In the genomic region with DNA sequence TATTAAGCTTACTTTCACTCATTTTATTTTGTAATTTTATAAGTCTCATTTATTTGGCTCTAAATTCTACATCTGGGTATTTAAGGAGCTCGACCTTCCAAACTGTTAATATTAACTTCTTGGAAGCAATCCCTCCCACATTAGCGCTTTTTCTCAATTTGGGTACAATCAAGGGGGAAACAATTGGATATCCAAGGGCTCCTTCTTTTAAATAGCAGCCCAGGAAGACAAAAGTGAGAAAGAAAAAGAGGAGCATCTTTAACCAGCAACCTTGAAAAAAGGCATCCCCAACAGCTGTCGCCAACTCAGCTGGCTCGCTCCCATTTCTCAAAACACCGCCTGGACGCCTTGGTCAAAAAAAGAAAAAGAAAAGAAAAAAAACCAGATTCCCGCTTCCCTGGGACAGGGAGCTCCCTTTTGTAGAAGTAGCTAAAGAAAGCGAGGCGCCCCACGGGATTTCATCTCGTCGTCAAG, we compare ENCODE assay signal across 8 cellular contexts. TPM values are rescaled to one million over a fixed set of nuclear protein-coding genes. Genes with fewer than 3 reads are reported as not detected.
DNase-seq lines count a peak whose midpoint lies in the region; ATAC-seq and TF ChIP-seq lines count a peak whose summit lies in the region.

No MANE protein-coding gene starts in this region.

- no peak for TF ChIP-seq EP300 in stomach (IDR thresholded peaks at IDR 0.05)

- peaks cover 37% of the 10 kb centered on the region for H3K27me3 Mint-ChIP-seq in activated naive CD8-positive, alpha-beta T cell treated with anti-CD3 and anti-CD28 coated beads, Interleukin-2, amount 10 ng/mL, durations not matched to agents 7 days and 5 days

- POLR2A ChIA-PET in activated naive CD8-positive, alpha-beta T cell treated with anti-CD3 and anti-CD28 coated beads, Interleukin-2, amount 10 ng/mL, durations not matched to agents 7 days and 5 days (lab: Charles Lee): interaction anchor here (0.6 kb wide), 1 partner anchor 668 kb away, joined by 5 read pairs; no protein-coding TSS in a partner anchor

- H3K27ac Mint-ChIP-seq in activated naive CD8-positive, alpha-beta T cell treated with anti-CD3 and anti-CD28 coated beads, Interleukin-2, amount 10 ng/mL, durations not matched to agents 7 days and 5 days: no peak overlapping the region

- H3K4me1 ChIP-seq in stomach: peaks cover 7 to 38% (median 22%) of the 10 kb centered on the region in 4 donors

- no peaks in the 10 kb centered on the region for H3K9me3 ChIP-seq in stomach

- H3K36me3 ChIP-seq in kidney epithelial cell (ENCODE audit: control insufficient read depth, insufficient read depth, low read length) (no peaks in the 10 kb centered on the region), stomach (no peaks in the 10 kb centered on the region)

- intact Hi-C loops in stomach (cut with DNase I; ENCODE audit: low total_unique reads): no loop called here

- H3K27ac ChIP-seq in stomach: peak overlapping the region; percentile 65 to 90 (median 82)

- 1 to 3% (median 3%) methylated on average over 12 of the region's 12 CpGs for WGBS in stomach, 5 donors

- DNase-seq in NCI-H1092 (lab: John Stamatoyannopoulos, UW) (peak; percentile 33), NCI-H1092 treated with DMSO at 0.1 percent for 48 hours (lab: John Stamatoyannopoulos, UW) (no peak), kidney epithelial cell (ENCODE audit: low read depth) (no peak), stomach (no peak), HPDE6-E6E7 (ENCODE audit: extremely low spot score) (no peak), LoVo (ENCODE audit: low spot score) (no peak)
- no peak for DNase-seq in activated naive CD8-positive, alpha-beta T cell treated with anti-CD3 and anti-CD28 coated beads, Interleukin-2, amount 10 ng/mL, durations not matched to agents 7 days and 5 days

- TF ChIP-seq CTCF in kidney epithelial cell (IDR thresholded peaks at IDR 0.05; ENCODE audit: insufficient read depth, low read length, poor library complexity, severe bottlenecking) (no peak), stomach (IDR thresholded peaks at IDR 0.05) (no peak)

- H3K4me3 ChIP-seq in kidney epithelial cell (ENCODE audit: low read depth, low read length) (peak overlapping the region; percentile 47), stomach (peak overlapping the region; percentile 61 to 74 (median 67))

- peaks cover 4% of the 10 kb centered on the region for H3K4me1 Mint-ChIP-seq in activated naive CD8-positive, alpha-beta T cell treated with anti-CD3 and anti-CD28 coated beads, Interleukin-2, amount 10 ng/mL, durations not matched to agents 7 days and 5 days

- TF ChIP-seq POLR2A in stomach (IDR thresholded peaks at IDR 0.05): no peak

- peaks cover 25% of the 10 kb centered on the region for H3K27me3 ChIP-seq in kidney epithelial cell (ENCODE audit: control insufficient read depth, insufficient read depth, low read length)
- H3K27me3 ChIP-seq in stomach: peaks cover 0 to 46% (median 15%) of the 10 kb centered on the region in 3 donors

- peak overlapping the region; percentile 73 for H3K4me3 Mint-ChIP-seq in activated naive CD8-positive, alpha-beta T cell treated with anti-CD3 and anti-CD28 coated beads, Interleukin-2, amount 10 ng/mL, durations not matched to agents 7 days and 5 days

- no peaks in the 10 kb centered on the region for H3K36me3 Mint-ChIP-seq in activated naive CD8-positive, alpha-beta T cell treated with anti-CD3 and anti-CD28 coated beads, Interleukin-2, amount 10 ng/mL, durations not matched to agents 7 days and 5 days

- H3K9me3 Mint-ChIP-seq in activated naive CD8-positive, alpha-beta T cell treated with anti-CD3 and anti-CD28 coated beads, Interleukin-2, amount 10 ng/mL, durations not matched to agents 7 days and 5 days: no peaks in the 10 kb centered on the region

- no peak for ATAC-seq in activated naive CD8-positive, alpha-beta T cell treated with anti-CD3 and anti-CD28 coated beads, Interleukin-2, amount 10 ng/mL, durations not matched to agents 7 days and 5 days (ENCODE audit: low read depth)
- no peak for ATAC-seq in HG03432 (IDR thresholded peaks at IDR 0.05; ENCODE audit: unreplicated experiment)

RNA-seq across cellular contexts. Expression of gene C3orf70, which starts 0.9 kb away (rescaled TPM):
- not detected for total RNA-seq in activated naive CD8-positive, alpha-beta T cell treated with anti-CD3 and anti-CD28 coated beads, Interleukin-2, amount 10 ng/mL, durations not matched to agents 7 days and 5 days
- total RNA-seq in kidney epithelial cell (0.50 and 1.5 TPM in 2 replicates), stomach (10 to 100 TPM in 3 of 5 donors, 1 to 10 TPM in 2; 3.3 to 33.5 (median 16.2) TPM)
- 1 to 10 TPM in 2 of 3 donors, under 1 TPM in 1; 0.92 to 2.4 (median 1.2) TPM for polyA plus RNA-seq in stomach
